1 cellular context compared by ENCODE assay signal in the genomic region with DNA sequence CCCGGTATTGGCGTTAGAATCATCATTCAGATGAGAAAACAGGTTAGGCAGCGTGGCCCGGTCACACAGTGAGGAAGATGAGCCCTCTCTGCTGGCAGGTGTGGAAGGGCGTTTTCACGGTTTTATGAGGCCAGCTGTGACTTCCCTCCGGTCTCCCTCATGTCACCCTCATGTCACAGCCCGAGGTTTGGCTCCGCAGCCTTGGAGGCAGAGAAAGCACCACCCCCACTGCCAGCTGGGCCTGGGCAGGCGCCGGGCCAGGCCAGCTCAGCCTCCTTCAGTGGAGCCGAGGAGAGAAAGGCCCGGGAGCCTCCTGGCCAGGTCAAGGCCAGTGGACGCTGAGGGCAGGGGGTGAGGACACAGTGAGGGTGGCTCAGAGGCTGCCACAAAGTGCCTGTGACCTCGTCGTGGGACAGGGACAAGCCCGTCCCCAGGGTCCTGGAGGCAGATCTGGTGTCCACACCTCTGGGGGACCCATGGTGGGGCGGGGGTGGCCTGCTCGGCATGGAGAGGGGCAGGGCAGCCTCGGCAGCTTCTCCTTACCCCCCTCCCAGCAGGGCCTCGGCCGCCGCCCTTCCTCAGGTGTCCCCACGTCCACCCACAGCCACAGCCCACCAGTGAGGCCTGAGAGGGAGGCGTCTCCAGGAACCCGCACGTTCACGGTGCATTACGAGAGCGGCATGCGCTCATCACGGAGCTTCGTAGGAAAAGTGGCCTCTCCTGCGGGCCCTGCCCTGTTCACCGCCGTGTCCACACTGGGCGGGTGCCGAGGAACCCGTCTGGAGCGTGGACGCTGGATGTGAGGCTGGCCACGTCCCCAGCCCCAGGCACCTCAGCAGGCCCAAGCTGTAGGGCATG.
TF ChIP-seq lines count a peak whose summit lies in the region.

No MANE protein-coding gene starts in this region.

TF ChIP-seq in IMR-90, 13 proteins besides CTCF, POLR2A, EP300 and RAD21:
- TF ChIP-seq FOS (IDR thresholded peaks at IDR 0.05; ENCODE audit: low read depth, low read length) = no peak
- TF ChIP-seq, protein P1, sequence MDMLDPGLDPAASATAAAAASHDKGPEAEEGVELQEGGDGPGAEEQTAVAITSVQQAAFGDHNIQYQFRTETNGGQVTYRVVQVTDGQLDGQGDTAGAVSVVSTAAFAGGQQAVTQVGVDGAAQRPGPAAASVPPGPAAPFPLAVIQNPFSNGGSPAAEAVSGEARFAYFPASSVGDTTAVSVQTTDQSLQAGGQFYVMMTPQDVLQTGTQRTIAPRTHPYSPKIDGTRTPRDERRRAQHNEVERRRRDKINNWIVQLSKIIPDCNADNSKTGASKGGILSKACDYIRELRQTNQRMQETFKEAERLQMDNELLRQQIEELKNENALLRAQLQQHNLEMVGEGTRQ (IDR thresholded peaks at IDR 0.05; ENCODE audit: low read depth, low read length) = no peak
- TF ChIP-seq SMC3 (IDR thresholded peaks at IDR 0.05; ENCODE audit: low read depth, low read length) = no peak
- TF ChIP-seq MAFK (IDR thresholded peaks at IDR 0.05; ENCODE audit: low read depth, low read length) = no peak
- TF ChIP-seq NFE2L2 (IDR thresholded peaks at IDR 0.05; ENCODE audit: low read depth, low read length) = no peak
- TF ChIP-seq BHLHE40 (IDR thresholded peaks at IDR 0.05; ENCODE audit: low read depth, low read length) = no peak
- no peak for TF ChIP-seq ELK1 (IDR thresholded peaks at IDR 0.05; ENCODE audit: borderline replicate concordance, low read depth, low read length)
- no peak for TF ChIP-seq RCOR1 (IDR thresholded peaks at IDR 0.05; ENCODE audit: insufficient replicate concordance, low read length)
- TF ChIP-seq CEBPB (IDR thresholded peaks at IDR 0.05; ENCODE audit: low read depth, low read length) = no peak
- no peak for TF ChIP-seq RFX5 (IDR thresholded peaks at IDR 0.05; ENCODE audit: low read depth, low read length)
- TF ChIP-seq CHD1 (IDR thresholded peaks at IDR 0.05; ENCODE audit: low read depth, low read length) = no peak
- no peak for TF ChIP-seq MAZ (IDR thresholded peaks at IDR 0.05; ENCODE audit: borderline replicate concordance, low read depth, low read length)
- no peak for TF ChIP-seq MXI1 (IDR thresholded peaks at IDR 0.05; ENCODE audit: borderline replicate concordance, low read depth, low read length)
